Comparison of ENCODE assay signal across 25 cellular contexts in genomic region chr5:106080540-106080939, GRCh38.
"Had no signal": no experiment of that assay in that cellular context is flagged by ENCODE, and none has a peak within 500 bp of the region (broad histone marks: within the 10 kb centered on the region; RNA-seq: fewer than 3 reads in every experiment).

No MANE protein-coding gene starts in this region.

- H3K4me1 ChIP-seq: SJCRH30 had no signal

- H3K27me3 ChIP-seq: MG63, SJCRH30 had no signal

- FAIRE-seq: HepG2 had no signal

- H3K36me3 ChIP-seq: MG63, SJCRH30 had no signal

- DNase-seq: IMR-90, Karpas-422, KG1, MG63, NCI-H1092, NCI-H1105 treated with DMSO at 0.1 percent for 48 hours, NCI-H1417 treated with DMSO at 0.1 percent for 48 hours, NCI-H146, NCI-H1694 treated with DMSO at 0.1 percent for 48 hours, NCI-H1930, NCI-H2081, NCI-H2107, NCI-H226, NCI-H446, NCI-H510A, NCI-H524 treated with DMSO at 0.1 percent for 48 hours, NCI-H69, NCI-H774, PC-3, SHP77 treated with DMSO at 0.1 percent for 48 hours, SJCRH30 had no signal

- H3K9me3 ChIP-seq: MG63, SJCRH30 had no signal

- ATAC-seq: HepG2, Panc1, PC-3, Right ventricle myocardium inferior had no signal

- H3K27ac ChIP-seq: SJCRH30, SK-N-MC had no signal

- H3K4me3 ChIP-seq: MG63, SJCRH30, SK-N-MC had no signal
